Comparison of ENCODE assay signal across 25 cellular contexts in genomic region chr7:79046061-79046460, GRCh38.
"Had no signal": no experiment of that assay in that cellular context is flagged by ENCODE, and none has a peak within 500 bp of the region (broad histone marks: within the 10 kb centered on the region; RNA-seq: fewer than 3 reads in every experiment).

No MANE protein-coding gene starts in this region.

- H3K9me3 ChIP-seq: SJCRH30, SK-N-SH had no signal

- H3K9ac ChIP-seq: SK-N-SH had no signal

- H3K36me3 ChIP-seq: brain microvascular endothelial cell, cardiac muscle cell, SJCRH30 had no signal

- H3K4me3 ChIP-seq: cardiac muscle cell, K562, SJCRH30 had no signal

- H3K27me3 ChIP-seq: brain microvascular endothelial cell, cardiac muscle cell, SJCRH30 had no signal

- H3K4me1 ChIP-seq: SJCRH30 had no signal

- H3K4me2 ChIP-seq: SK-N-SH had no signal

- H3K27ac ChIP-seq: brain microvascular endothelial cell, cardiac muscle cell, RWPE1, SJCRH30 had no signal

- DNase-seq: activated CD4-positive, alpha-beta memory T cell treated with anti-CD3 and anti-CD28 coated beads for 36 hours; activated CD4-positive, alpha-beta T cell treated with anti-CD3 and anti-CD28 coated beads, Interleukin-2, amount 10 ng/mL, durations not matched to agents 7 days and 5 days; activated CD4-positive, CD25-positive, alpha-beta regulatory T cell; activated CD8-positive, alpha-beta memory T cell treated with anti-CD3 and anti-CD28 coated beads for 24 hours; activated gamma-delta T cell; activated naive CD4-positive, alpha-beta T cell treated with anti-CD3 and anti-CD28 coated beads for 36 hours; activated T-cell treated with anti-CD3 and anti-CD28 coated beads for 4 hours; activated T-cell treated with anti-CD3 and anti-CD28 coated beads, Interleukin-2, amount 50 U/mL, for 48 hours; brain microvascular endothelial cell; Karpas-422; NCI-H1092; NCI-H1417; NCI-H2029; NCI-H2107; NCI-H345; NCI-H510A; NCI-H526 treated with DMSO at 0.1 percent for 48 hours; NCI-H82; Right ventricle myocardium superior; SJCRH30; SK-N-SH; T-helper 9 cell had no signal
